11 cellular contexts compared by ENCODE assay signal in genomic region chr6:43578748-43579147, GRCh38. TPM values are rescaled to one million over a fixed set of nuclear protein-coding genes. Genes with fewer than 3 reads are reported as not detected.
DNase-seq lines count a peak whose midpoint lies in the region; ATAC-seq and TF ChIP-seq lines count a peak whose summit lies in the region.
"Had no signal": no experiment of that assay in that cellular context is flagged by ENCODE, and none has a peak within 500 bp of the region (broad histone marks: within the 10 kb centered on the region; RNA-seq: fewer than 3 reads in every experiment).

No MANE protein-coding gene starts in this region.

- no peaks in the 10 kb centered on the region for H3K27me3 Mint-ChIP-seq in stimulated activated naive CD8-positive, alpha-beta T cell treated with anti-CD3 and anti-CD28 coated beads, Interleukin-15, Interleukin-2, amounts not matched to agents 100 ng/mL and 50 ng/mL, for 24 hours
- no peaks in the 10 kb centered on the region for H3K27me3 Mint-ChIP-seq in activated CD8-positive, alpha-beta T cell treated with anti-CD3 and anti-CD28 coated beads for 36 hours
- H3K27me3 Mint-ChIP-seq in immature natural killer cell (ENCODE audit: low read depth in 3 of 3) = peaks cover 0 to 6% (median 0%) of the 10 kb centered on the region in 3 donors

- no peak for ATAC-seq in stimulated activated naive CD8-positive, alpha-beta T cell treated with anti-CD3 and anti-CD28 coated beads, Interleukin-15, Interleukin-2, amounts not matched to agents 100 U/mL and 50 U/mL, for 24 hours
- ATAC-seq in activated CD8-positive, alpha-beta T cell treated with anti-CD3 and anti-CD28 coated beads for 36 hours = no peak
- no peak for ATAC-seq in GM19452 (IDR thresholded peaks at IDR 0.05; ENCODE audit: unreplicated experiment)
- no peak for ATAC-seq in GM21619 (IDR thresholded peaks at IDR 0.05; ENCODE audit: unreplicated experiment)
- ATAC-seq: heart right ventricle, mucosa of descending colon had no signal

- no peak for DNase-seq in stimulated activated naive CD8-positive, alpha-beta T cell treated with anti-CD3 and anti-CD28 coated beads, Interleukin-15, Interleukin-2, amounts not matched to agents 100 U/mL and 50 U/mL, for 24 hours
- no peak for DNase-seq in activated CD8-positive, alpha-beta T cell treated with anti-CD3 and anti-CD28 coated beads for 36 hours
- DNase-seq in immature natural killer cell (no peak), NCI-H2227 (lab: John Stamatoyannopoulos, UW; ENCODE audit: unreplicated experiment) (no peak)
- no peak for DNase-seq in stimulated activated CD4-positive, alpha-beta T cell treated with anti-CD3 and anti-CD28 coated beads, Interleukin-15, amount 100 ng/mL, for 24 hours
- DNase-seq: heart right ventricle, mucosa of descending colon, NCI-H1048 had no signal

- intact Hi-C loops in activated CD8-positive, alpha-beta T cell treated with anti-CD3 and anti-CD28 coated beads for 36 hours (cut with micrococcal nuclease) = no loop called here

- CTCF ChIA-PET in activated CD8-positive, alpha-beta T cell treated with anti-CD3 and anti-CD28 coated beads for 36 hours (lab: Charles Lee) = interaction anchor here (1.0 kb wide), 1 partner anchor 26 kb away, joined by 3 read pairs; no protein-coding TSS in a partner anchor

- H3K4me3 Mint-ChIP-seq in stimulated activated naive CD8-positive, alpha-beta T cell treated with anti-CD3 and anti-CD28 coated beads, Interleukin-15, Interleukin-2, amounts not matched to agents 100 ng/mL and 50 ng/mL, for 24 hours = peak overlapping the region; percentile 97
- peak overlapping the region; percentile 11 for H3K4me3 Mint-ChIP-seq in activated CD8-positive, alpha-beta T cell treated with anti-CD3 and anti-CD28 coated beads for 36 hours
- no peak overlapping the region for H3K4me3 Mint-ChIP-seq in immature natural killer cell

- H3K9me3 Mint-ChIP-seq in stimulated activated naive CD8-positive, alpha-beta T cell treated with anti-CD3 and anti-CD28 coated beads, Interleukin-15, Interleukin-2, amounts not matched to agents 100 ng/mL and 50 ng/mL, for 24 hours = no peaks in the 10 kb centered on the region
- H3K9me3 Mint-ChIP-seq in activated CD8-positive, alpha-beta T cell treated with anti-CD3 and anti-CD28 coated beads for 36 hours = no peaks in the 10 kb centered on the region
- no peaks in the 10 kb centered on the region for H3K9me3 Mint-ChIP-seq in immature natural killer cell

- H3K4me1 Mint-ChIP-seq in stimulated activated naive CD8-positive, alpha-beta T cell treated with anti-CD3 and anti-CD28 coated beads, Interleukin-15, Interleukin-2, amounts not matched to agents 100 ng/mL and 50 ng/mL, for 24 hours (ENCODE audit: low read depth) = peaks cover 38% of the 10 kb centered on the region
- H3K4me1 Mint-ChIP-seq in activated CD8-positive, alpha-beta T cell treated with anti-CD3 and anti-CD28 coated beads for 36 hours (ENCODE audit: low read depth) = peaks cover 32% of the 10 kb centered on the region
- H3K4me1 Mint-ChIP-seq in immature natural killer cell = peaks cover 26 to 49% of the 10 kb centered on the region in 2 donors

- no peak for TF ChIP-seq CTCF in activated CD8-positive, alpha-beta T cell treated with anti-CD3 and anti-CD28 coated beads for 36 hours (IDR thresholded peaks at IDR 0.05)

- H3K27ac Mint-ChIP-seq in stimulated activated naive CD8-positive, alpha-beta T cell treated with anti-CD3 and anti-CD28 coated beads, Interleukin-15, Interleukin-2, amounts not matched to agents 100 ng/mL and 50 ng/mL, for 24 hours = peak overlapping the region; percentile 65
- peak overlapping the region; percentile 10 for H3K27ac Mint-ChIP-seq in activated CD8-positive, alpha-beta T cell treated with anti-CD3 and anti-CD28 coated beads for 36 hours
- peak overlapping the region in 4 of 6 donors; percentile 15 to 83 (median 52) for H3K27ac Mint-ChIP-seq in immature natural killer cell

- POLR2A ChIA-PET in activated CD8-positive, alpha-beta T cell treated with anti-CD3 and anti-CD28 coated beads for 36 hours (lab: Charles Lee) = no interaction called here

- peaks cover 45% of the 10 kb centered on the region for H3K36me3 Mint-ChIP-seq in stimulated activated naive CD8-positive, alpha-beta T cell treated with anti-CD3 and anti-CD28 coated beads, Interleukin-15, Interleukin-2, amounts not matched to agents 100 ng/mL and 50 ng/mL, for 24 hours (ENCODE audit: low read depth)
- H3K36me3 Mint-ChIP-seq in activated CD8-positive, alpha-beta T cell treated with anti-CD3 and anti-CD28 coated beads for 36 hours (ENCODE audit: low read depth) = peaks cover 37% of the 10 kb centered on the region
- H3K36me3 Mint-ChIP-seq in immature natural killer cell = peaks cover 3 to 5% (median 5%) of the 10 kb centered on the region in 3 donors

RNA-seq across cellular contexts. Expression of gene POLH, which starts 2.8 kb away (rescaled TPM):
- 10 to 100 TPM; 37.9 to 42.1 TPM for total RNA-seq in activated CD8-positive, alpha-beta T cell treated with anti-CD3 and anti-CD28 coated beads for 36 hours
- polyA plus RNA-seq in immature natural killer cell = 10 to 100 TPM in 1 of 3 donors, 1 to 10 TPM in 1, not detected in 1; 3.9 to 16.8 TPM

RNA-seq across cellular contexts. Expression of gene XPO5, which starts 2.9 kb away (rescaled TPM):
- 10 to 100 TPM; 92.3 to 92.6 TPM for total RNA-seq in activated CD8-positive, alpha-beta T cell treated with anti-CD3 and anti-CD28 coated beads for 36 hours
- polyA plus RNA-seq in immature natural killer cell = 10 to 100 TPM in 1 of 3 donors, 1 to 10 TPM in 2; 5.4 to 14.1 (median 9.1) TPM

RNA-seq across cellular contexts. Expression of gene GTPBP2, which starts 50.3 kb away (rescaled TPM):
- 10 to 100 TPM; 46.2 to 55.3 TPM for total RNA-seq in activated CD8-positive, alpha-beta T cell treated with anti-CD3 and anti-CD28 coated beads for 36 hours
- 1 to 10 TPM; 3.6 to 4.9 (median 4.3) TPM for polyA plus RNA-seq in immature natural killer cell

RNA-seq across cellular contexts. Expression of gene MAD2L1BP, which starts 56.9 kb away (rescaled TPM):
- total RNA-seq in activated CD8-positive, alpha-beta T cell treated with anti-CD3 and anti-CD28 coated beads for 36 hours = 10 to 100 TPM; 29.0 to 31.7 TPM
- 10 to 100 TPM; 23.7 to 30.4 (median 28.3) TPM for polyA plus RNA-seq in immature natural killer cell

Comparison
In these comparisons a context has a peak if more than half of its experiments do, and no peak if none do; other contexts are left out.
1. H3K27ac Mint-ChIP-seq: peak in every context shown above with its lines; median percentile 65 in stimulated activated naive CD8-positive, alpha-beta T cell treated with anti-CD3 and anti-CD28 coated beads, Interleukin-15, Interleukin-2, amounts not matched to agents 100 ng/mL and 50 ng/mL, for 24 hours; 52 in immature natural killer cell; 10 in activated CD8-positive, alpha-beta T cell treated with anti-CD3 and anti-CD28 coated beads for 36 hours.
2. H3K4me3 Mint-ChIP-seq: peak in stimulated activated naive CD8-positive, alpha-beta T cell treated with anti-CD3 and anti-CD28 coated beads, Interleukin-15, Interleukin-2, amounts not matched to agents 100 ng/mL and 50 ng/mL, for 24 hours (single experiment) and activated CD8-positive, alpha-beta T cell treated with anti-CD3 and anti-CD28 coated beads for 36 hours (single experiment); none in immature natural killer cell (0 of 5).